Comparison of ENCODE assay signal across 7 cellular contexts in genomic region chr9:7799934-7800285, GRCh38. TPM values are rescaled to one million over a fixed set of nuclear protein-coding genes. Genes with fewer than 3 reads are reported as not detected.
DNase-seq lines count a peak whose midpoint lies in the region; ATAC-seq lines count a peak whose summit lies in the region.

No MANE protein-coding gene starts in this region.

- peak overlapping the region; percentile 94 for H3K4me3 Mint-ChIP-seq in activated naive CD8-positive, alpha-beta T cell treated with anti-CD3 and anti-CD28 coated beads, Interleukin-2, amount 10 ng/mL, durations not matched to agents 7 days and 5 days

- H3K4me3 ChIP-seq in mesendoderm (ENCODE audit: low read length): no peak overlapping the region

- ATAC-seq in GM19351 (IDR thresholded peaks at IDR 0.05; ENCODE audit: unreplicated experiment) (peak; percentile 27), HG03135 (IDR thresholded peaks at IDR 0.05; ENCODE audit: unreplicated experiment) (peak; percentile 15), HG03442 (IDR thresholded peaks at IDR 0.05; ENCODE audit: unreplicated experiment) (no peak)
- ATAC-seq in activated naive CD8-positive, alpha-beta T cell treated with anti-CD3 and anti-CD28 coated beads, Interleukin-2, amount 10 ng/mL, durations not matched to agents 7 days and 5 days (ENCODE audit: low read depth): peak; percentile 23

- no peak overlapping the region for H3K4ac ChIP-seq in mesendoderm (ENCODE audit: low read depth, low read length)

- H3K9ac ChIP-seq in mesendoderm (ENCODE audit: low read length): no peak overlapping the region

- H2BK120ac ChIP-seq in mesendoderm (ENCODE audit: low read depth, low read length): no peak overlapping the region

- no peak overlapping the region for H3K4me2 ChIP-seq in mesendoderm (ENCODE audit: low read length)

- H3K79me1 ChIP-seq in mesendoderm (ENCODE audit: low read length): peaks cover 5% of the 10 kb centered on the region

- no peaks in the 10 kb centered on the region for H3K36me3 ChIP-seq in mesendoderm (ENCODE audit: control insufficient read depth, insufficient read depth, low read length)

- no peaks in the 10 kb centered on the region for H3K27me3 ChIP-seq in mesendoderm (ENCODE audit: insufficient read depth, low read length, poor library complexity)

- H3K9me3 Mint-ChIP-seq in activated naive CD8-positive, alpha-beta T cell treated with anti-CD3 and anti-CD28 coated beads, Interleukin-2, amount 10 ng/mL, durations not matched to agents 7 days and 5 days: no peaks in the 10 kb centered on the region

- H2BK5ac ChIP-seq in mesendoderm (ENCODE audit: low read length): no peak overlapping the region

- no peak for DNase-seq in activated naive CD8-positive, alpha-beta T cell treated with anti-CD3 and anti-CD28 coated beads, Interleukin-2, amount 10 ng/mL, durations not matched to agents 7 days and 5 days
- DNase-seq in mesendoderm (no peak), HCEC 1CT (no peak), NCI-H2227 (lab: John Stamatoyannopoulos, UW; ENCODE audit: unreplicated experiment) (no peak)

- POLR2A ChIA-PET in activated naive CD8-positive, alpha-beta T cell treated with anti-CD3 and anti-CD28 coated beads, Interleukin-2, amount 10 ng/mL, durations not matched to agents 7 days and 5 days (lab: Charles Lee): no interaction called here

- no peaks in the 10 kb centered on the region for H3K27me3 Mint-ChIP-seq in activated naive CD8-positive, alpha-beta T cell treated with anti-CD3 and anti-CD28 coated beads, Interleukin-2, amount 10 ng/mL, durations not matched to agents 7 days and 5 days

- no peak overlapping the region for H3K18ac ChIP-seq in mesendoderm (ENCODE audit: low read length)

- H3K27ac ChIP-seq in mesendoderm (ENCODE audit: low read depth, low read length): no peak overlapping the region

- peak overlapping the region; percentile 96 for H3K27ac Mint-ChIP-seq in activated naive CD8-positive, alpha-beta T cell treated with anti-CD3 and anti-CD28 coated beads, Interleukin-2, amount 10 ng/mL, durations not matched to agents 7 days and 5 days

- H3K4me1 ChIP-seq in mesendoderm (ENCODE audit: control insufficient read depth, low read depth, low read length): no peaks in the 10 kb centered on the region

- no peak overlapping the region for H2AK5ac ChIP-seq in mesendoderm (ENCODE audit: low read length)

- no peak overlapping the region for H3K56ac ChIP-seq in mesendoderm (ENCODE audit: low read length)

- H2BK15ac ChIP-seq in mesendoderm (replicated peaks; ENCODE audit: low read depth): no peak overlapping the region

- peak overlapping the region; percentile 88 for H4K8ac ChIP-seq in mesendoderm (ENCODE audit: low read depth, low read length)

- no peak overlapping the region for H3K23ac ChIP-seq in mesendoderm (ENCODE audit: low read length)

- peaks cover 6% of the 10 kb centered on the region for H3K79me2 ChIP-seq in mesendoderm (ENCODE audit: control insufficient read depth, insufficient read depth, low read length)

- peaks cover 18% of the 10 kb centered on the region for H3K36me3 Mint-ChIP-seq in activated naive CD8-positive, alpha-beta T cell treated with anti-CD3 and anti-CD28 coated beads, Interleukin-2, amount 10 ng/mL, durations not matched to agents 7 days and 5 days

- peaks cover 18% of the 10 kb centered on the region for H3K4me1 Mint-ChIP-seq in activated naive CD8-positive, alpha-beta T cell treated with anti-CD3 and anti-CD28 coated beads, Interleukin-2, amount 10 ng/mL, durations not matched to agents 7 days and 5 days

- WGBS in mesendoderm (ENCODE audit: extremely low coverage, insufficient coverage, low lambda C conversion rate): no CpG with 5 or more reads among the region's 8 CpGs

- H4K5ac ChIP-seq in mesendoderm (ENCODE audit: low read length): peak overlapping the region; percentile 14

RNA-seq across cellular contexts. Expression of gene DMAC1, which starts 0.3 kb away (rescaled TPM):
- 10 to 100 TPM; 55.1 to 56.5 TPM for total RNA-seq in activated naive CD8-positive, alpha-beta T cell treated with anti-CD3 and anti-CD28 coated beads, Interleukin-2, amount 10 ng/mL, durations not matched to agents 7 days and 5 days
- 112 TPM for polyA plus RNA-seq in mesendoderm (2013, experiment 1 of 2)
- polyA plus RNA-seq in mesendoderm (2013, experiment 2 of 2): 115 TPM
